Comparison of ENCODE assay signal across 24 cellular contexts in the genomic region with DNA sequence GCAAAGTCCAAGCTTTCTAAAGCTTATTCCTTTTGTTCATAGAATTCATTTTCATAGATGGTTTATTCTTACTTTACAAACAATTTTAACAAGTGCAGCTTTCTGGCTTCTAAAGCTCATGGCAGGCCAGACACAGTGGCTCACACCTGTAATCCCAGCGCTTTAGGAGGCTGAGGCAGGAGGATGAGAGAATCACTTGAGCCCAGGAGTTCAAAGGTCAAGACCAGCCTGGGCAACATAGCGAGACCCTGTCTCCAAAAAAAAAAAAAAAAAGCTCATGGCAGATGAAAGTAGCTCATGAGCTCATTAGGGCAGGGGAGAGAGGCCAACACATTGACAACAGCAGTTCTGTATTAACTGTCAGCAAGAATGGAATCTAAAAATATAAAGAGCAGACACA. TPM values are rescaled to one million over a fixed set of nuclear protein-coding genes. Genes with fewer than 3 reads are reported as not detected.
"Had no signal": no experiment of that assay in that cellular context is flagged by ENCODE, and none has a peak within 500 bp of the region (broad histone marks: within the 10 kb centered on the region; RNA-seq: fewer than 3 reads in every experiment).

No MANE protein-coding gene starts in this region.

- H3K9me3 ChIP-seq: left ventricle myocardium inferior, mucosa of descending colon, ovary, prostate gland, sigmoid colon, spleen, suprapubic skin, thoracic aorta, tibial artery, upper lobe of right lung had no signal

- H3K79me2 ChIP-seq: hepatocyte had no signal

- DNase-seq: islet precursor cell; left ventricle myocardium inferior; midbrain; mucosa of descending colon; naive thymus-derived CD4-positive, alpha-beta T cell; ovary; posterior cingulate gyrus; retina; right cardiac atrium; sigmoid colon; small intestine; spleen; stimulated activated CD4-positive, alpha-beta T cell treated with anti-CD3 and anti-CD28 coated beads, Interleukin-4, amount 100 ng/mL, for 24 hours; stimulated activated naive CD4-positive, alpha-beta T cell; tibial artery; trophoblast cell; upper lobe of right lung had no signal

- H3K4me3 ChIP-seq: hepatocyte, left ventricle myocardium inferior, lung, mucosa of descending colon, ovary, prostate gland, sigmoid colon, spleen, suprapubic skin, thoracic aorta, tibial artery, upper lobe of right lung had no signal

- H2AFZ ChIP-seq: hepatocyte had no signal

- H3K4me2 ChIP-seq: hepatocyte had no signal

- H3K27ac ChIP-seq: hepatocyte, left ventricle myocardium inferior, prostate gland, sigmoid colon, spleen, suprapubic skin, thoracic aorta, tibial artery, upper lobe of right lung had no signal

- H3K36me3 ChIP-seq: left ventricle myocardium inferior, ovary, prostate gland, sigmoid colon, spleen, suprapubic skin, thoracic aorta, tibial artery, upper lobe of right lung had no signal

- H3K27me3 ChIP-seq: hepatocyte, ovary, upper lobe of right lung had no signal

- ATAC-seq: mucosa of descending colon; naive thymus-derived CD4-positive, alpha-beta T cell; natural killer cell treated with Interleukin-12 subunit alpha and Interleukin-12 subunit beta and Interleukin-15 and Interleukin-18, amount 100 ng/mL, for 72 hours; right cardiac atrium; stimulated activated effector memory CD8-positive, alpha-beta T cell treated with anti-CD3 and anti-CD28 coated beads, Interleukin-12 subunit alpha, Interleukin-12 subunit beta, amount 100 ng/mL, for 72 hours; upper lobe of right lung had no signal

RNA-seq across cellular contexts. Expression of gene ANKRD29, which starts 48.3 kb away (rescaled TPM):
- total RNA-seq: natural killer cell treated with Interleukin-12 subunit alpha and Interleukin-12 subunit beta and Interleukin-15 and Interleukin-18, amount 100 ng/mL, for 72 hours had no signal
